19 cellular contexts compared by ENCODE assay signal in genomic region chr3:25456723-25457122, GRCh38. TPM values are rescaled to one million over a fixed set of nuclear protein-coding genes. Genes with fewer than 3 reads are reported as not detected.
"Had no signal": no experiment of that assay in that cellular context is flagged by ENCODE, and none has a peak within 500 bp of the region (broad histone marks: within the 10 kb centered on the region; RNA-seq: fewer than 3 reads in every experiment).

No MANE protein-coding gene starts in this region.

- DNase-seq: activated CD4-positive, alpha-beta memory T cell treated with anti-CD3 and anti-CD28 coated beads for 36 hours; activated CD4-positive, alpha-beta T cell treated with anti-CD3 and anti-CD28 coated beads for 36 hours; activated naive CD4-positive, alpha-beta T cell; activated naive CD8-positive, alpha-beta T cell treated with anti-CD3 and anti-CD28 coated beads, Interleukin-2, amount 10 ng/mL, durations not matched to agents 7 days and 5 days; activated T-cell treated with anti-CD3 and anti-CD28 coated beads for 4 hours; amygdala; cerebellar nuclear complex; effector CD4-positive, alpha-beta T cell; mesenchymal stem cell; mucosa of descending colon; naive thymus-derived CD4-positive, alpha-beta T cell; ovary; spleen; stimulated activated CD4-positive, alpha-beta T cell treated with anti-CD3 and anti-CD28 coated beads, Interleukin-4, amount 100 ng/mL, for 4 hours; testis had no signal

- H3K27ac Mint-ChIP-seq: activated CD4-positive, alpha-beta memory T cell treated with anti-CD3 and anti-CD28 coated beads for 36 hours; activated CD4-positive, alpha-beta T cell treated with anti-CD3 and anti-CD28 coated beads for 36 hours; activated naive CD8-positive, alpha-beta T cell treated with anti-CD3 and anti-CD28 coated beads, Interleukin-2, amount 10 ng/mL, durations not matched to agents 7 days and 5 days; naive thymus-derived CD4-positive, alpha-beta T cell; neural progenitor cell; stimulated activated memory B cell treated with anti-CD40 and anti-IgM and Interleukin-4, amounts not matched to agents 10 μg/mL and 1 μg/mL and 100 μg/mL, for 72 hours had no signal

- H3K9me3 Mint-ChIP-seq: activated CD4-positive, alpha-beta memory T cell treated with anti-CD3 and anti-CD28 coated beads for 36 hours; activated naive CD8-positive, alpha-beta T cell treated with anti-CD3 and anti-CD28 coated beads, Interleukin-2, amount 10 ng/mL, durations not matched to agents 7 days and 5 days; naive thymus-derived CD4-positive, alpha-beta T cell; neural progenitor cell; stimulated activated memory B cell treated with anti-CD40 and anti-IgM and Interleukin-4, amounts not matched to agents 10 μg/mL and 1 μg/mL and 100 μg/mL, for 72 hours had no signal

- H3K9me3 ChIP-seq: mucosa of descending colon, ovary, spleen, testis had no signal

- ATAC-seq: activated CD4-positive, alpha-beta T cell treated with anti-CD3 and anti-CD28 coated beads for 36 hours; foreskin keratinocyte; mucosa of descending colon; naive thymus-derived CD4-positive, alpha-beta T cell; stimulated activated memory B cell treated with anti-CD40 and anti-IgM and Interleukin-4, amounts not matched to agents 10 μg/mL and 1 μg/mL and 100 μg/mL, for 72 hours had no signal

- H3K36me3 Mint-ChIP-seq: activated CD4-positive, alpha-beta memory T cell treated with anti-CD3 and anti-CD28 coated beads for 36 hours; naive thymus-derived CD4-positive, alpha-beta T cell; neural progenitor cell; stimulated activated memory B cell treated with anti-CD40 and anti-IgM and Interleukin-4, amounts not matched to agents 10 μg/mL and 1 μg/mL and 100 μg/mL, for 72 hours had no signal

- H3K36me3 ChIP-seq: neural progenitor cell, ovary, spleen had no signal

- H3K27me3 Mint-ChIP-seq: activated CD4-positive, alpha-beta T cell treated with anti-CD3 and anti-CD28 coated beads for 36 hours; stimulated activated memory B cell treated with anti-CD40 and anti-IgM and Interleukin-4, amounts not matched to agents 10 μg/mL and 1 μg/mL and 100 μg/mL, for 72 hours had no signal

- H3K4me3 Mint-ChIP-seq: activated CD4-positive, alpha-beta memory T cell treated with anti-CD3 and anti-CD28 coated beads for 36 hours; activated CD4-positive, alpha-beta T cell treated with anti-CD3 and anti-CD28 coated beads for 36 hours; activated naive CD8-positive, alpha-beta T cell treated with anti-CD3 and anti-CD28 coated beads, Interleukin-2, amount 10 ng/mL, durations not matched to agents 7 days and 5 days; naive thymus-derived CD4-positive, alpha-beta T cell; neural progenitor cell; stimulated activated memory B cell treated with anti-CD40 and anti-IgM and Interleukin-4, amounts not matched to agents 10 μg/mL and 1 μg/mL and 100 μg/mL, for 72 hours had no signal

- H3K27me3 ChIP-seq: foreskin keratinocyte, neural progenitor cell, ovary, spleen, testis had no signal

- H3K4me3 ChIP-seq: mucosa of descending colon, neural progenitor cell, ovary, spleen, testis had no signal

- H3K4me1 Mint-ChIP-seq: activated CD4-positive, alpha-beta T cell treated with anti-CD3 and anti-CD28 coated beads for 36 hours; stimulated activated memory B cell treated with anti-CD40 and anti-IgM and Interleukin-4, amounts not matched to agents 10 μg/mL and 1 μg/mL and 100 μg/mL, for 72 hours had no signal

- H3K27ac ChIP-seq: foreskin keratinocyte, neural progenitor cell, ovary, testis had no signal

RNA-seq across cellular contexts. Expression of gene RARB, which starts 28.7 kb away (rescaled TPM):
- total RNA-seq: activated CD4-positive, alpha-beta memory T cell treated with anti-CD3 and anti-CD28 coated beads for 36 hours; activated CD4-positive, alpha-beta T cell treated with anti-CD3 and anti-CD28 coated beads for 36 hours; activated naive CD8-positive, alpha-beta T cell treated with anti-CD3 and anti-CD28 coated beads, Interleukin-2, amount 10 ng/mL, durations not matched to agents 7 days and 5 days; foreskin keratinocyte; naive thymus-derived CD4-positive, alpha-beta T cell; T-helper 2 cell treated with Interferon-gamma antibody and Interleukin-4, amounts not matched to agents 100 ng/mL and 5 ng/mL, for 36 hours had no signal
- polyA plus RNA-seq: foreskin keratinocyte had no signal
